8 cellular contexts compared by ENCODE assay signal in genomic region chr14:73753043-73753886, GRCh38. TPM values are rescaled to one million over a fixed set of nuclear protein-coding genes. Genes with fewer than 3 reads are reported as not detected.
DNase-seq lines count a peak whose midpoint lies in the region; ATAC-seq lines count a peak whose summit lies in the region.

No MANE protein-coding gene starts in this region.

- no peaks in the 10 kb centered on the region for H3K9me3 Mint-ChIP-seq in activated T-helper 17 cell treated with anti-CD3 and anti-CD28 coated beads, Interleukin-2, amount 50 U/mL, for 72 hours
- no peaks in the 10 kb centered on the region for H3K9me3 Mint-ChIP-seq in stimulated activated memory B cell treated with anti-CD40 and anti-IgM and Interleukin-4, amounts not matched to agents 10 μg/mL and 1 μg/mL and 100 μg/mL, for 72 hours

- intact Hi-C loops in right cardiac atrium (cut with DNase I) = loop anchor here in 2 of 4 donors (5.0 kb wide), 1 partner anchor 34 kb away; no protein-coding TSS in a partner anchor

- H3K27ac Mint-ChIP-seq in activated T-helper 17 cell treated with anti-CD3 and anti-CD28 coated beads, Interleukin-2, amount 50 U/mL, for 72 hours = peak overlapping the region; percentile 96
- peak overlapping the region; percentile 86 for H3K27ac Mint-ChIP-seq in stimulated activated memory B cell treated with anti-CD40 and anti-IgM and Interleukin-4, amounts not matched to agents 10 μg/mL and 1 μg/mL and 100 μg/mL, for 72 hours

- peaks cover 56% of the 10 kb centered on the region for H3K4me1 Mint-ChIP-seq in activated T-helper 17 cell treated with anti-CD3 and anti-CD28 coated beads, Interleukin-2, amount 50 U/mL, for 72 hours
- peaks cover 97% of the 10 kb centered on the region for H3K4me1 Mint-ChIP-seq in stimulated activated memory B cell treated with anti-CD40 and anti-IgM and Interleukin-4, amounts not matched to agents 10 μg/mL and 1 μg/mL and 100 μg/mL, for 72 hours

- H3K4me3 ChIP-seq in right cardiac atrium (ENCODE audit: low read length) = no peak overlapping the region

- peak overlapping the region; percentile 92 for H3K27ac ChIP-seq in right cardiac atrium (ENCODE audit: low read length)

- H3K36me3 Mint-ChIP-seq in activated T-helper 17 cell treated with anti-CD3 and anti-CD28 coated beads, Interleukin-2, amount 50 U/mL, for 72 hours (ENCODE audit: low read depth) = peaks cover 87% of the 10 kb centered on the region
- peaks cover 10% of the 10 kb centered on the region for H3K36me3 Mint-ChIP-seq in stimulated activated memory B cell treated with anti-CD40 and anti-IgM and Interleukin-4, amounts not matched to agents 10 μg/mL and 1 μg/mL and 100 μg/mL, for 72 hours

- 23% methylated on average over 9 of the region's 9 CpGs for WGBS in right cardiac atrium

- ATAC-seq in activated T-helper 17 cell treated with anti-CD3 and anti-CD28 coated beads, Interleukin-2, amount 50 U/mL, for 72 hours (replicated peaks) = peak; percentile 10
- peak; percentile 62 to 80 for ATAC-seq in right cardiac atrium
- ATAC-seq in stimulated activated memory B cell treated with anti-CD40 and anti-IgM and Interleukin-4, amounts not matched to agents 10 μg/mL and 1 μg/mL and 100 μg/mL, for 72 hours = no peak

- H3K4me1 ChIP-seq in right cardiac atrium (ENCODE audit: control insufficient read depth, insufficient read depth, low read length) = peaks cover 66% of the 10 kb centered on the region

- DNase-seq in stimulated activated naive CD4-positive, alpha-beta T cell (lab: John Stamatoyannopoulos, UW) = peak; percentile 31 to 49 (median 40)
- no peak for DNase-seq in stimulated activated naive CD4-positive, alpha-beta T cell treated with Interleukin-2 at 50 U/mL for 16 hours (lab: John Stamatoyannopoulos, UW)
- DNase-seq in right cardiac atrium (peak; percentile 78 to 84 (median 82)), T-helper 9 cell (no peak), NCI-H82 treated with DMSO at 0.1 percent for 48 hours (lab: John Stamatoyannopoulos, UW; ENCODE audit: unreplicated experiment) (no peak), NAMALWA (ENCODE audit: low spot score) (no peak)

- peak overlapping the region; percentile 91 for H3K4me3 Mint-ChIP-seq in activated T-helper 17 cell treated with anti-CD3 and anti-CD28 coated beads, Interleukin-2, amount 50 U/mL, for 72 hours
- H3K4me3 Mint-ChIP-seq in stimulated activated memory B cell treated with anti-CD40 and anti-IgM and Interleukin-4, amounts not matched to agents 10 μg/mL and 1 μg/mL and 100 μg/mL, for 72 hours = peak overlapping the region; percentile 83

- H3K9me3 ChIP-seq in right cardiac atrium (ENCODE audit: control insufficient read depth, low read length) = no peaks in the 10 kb centered on the region

- no peaks in the 10 kb centered on the region for H3K27me3 Mint-ChIP-seq in activated T-helper 17 cell treated with anti-CD3 and anti-CD28 coated beads, Interleukin-2, amount 50 U/mL, for 72 hours
- no peaks in the 10 kb centered on the region for H3K27me3 Mint-ChIP-seq in stimulated activated memory B cell treated with anti-CD40 and anti-IgM and Interleukin-4, amounts not matched to agents 10 μg/mL and 1 μg/mL and 100 μg/mL, for 72 hours

- no peaks in the 10 kb centered on the region for H3K27me3 ChIP-seq in right cardiac atrium (ENCODE audit: control insufficient read depth, insufficient read depth)

RNA-seq across cellular contexts. Expression of gene PNMA1, which starts 39.1 kb away (rescaled TPM):
- total RNA-seq in activated T-helper 17 cell treated with anti-CD3 and anti-CD28 coated beads, Interleukin-2, amount 50 U/mL, for 72 hours = 10 to 100 TPM; 37.3 to 41.2 TPM
- total RNA-seq in right cardiac atrium = 10 to 100 TPM; 25.6 to 36.3 (median 30.0) TPM
- 18.0 TPM for polyA plus RNA-seq in right cardiac atrium

Comparison
In these comparisons a context has a peak if more than half of its experiments do, and no peak if none do; other contexts are left out.
1. DNase-seq: peak in stimulated activated naive CD4-positive, alpha-beta T cell (6 of 6) and right cardiac atrium (3 of 3); none in stimulated activated naive CD4-positive, alpha-beta T cell treated with Interleukin-2 at 50 U/mL for 16 hours (single experiment), T-helper 9 cell (single experiment), NCI-H82 treated with DMSO at 0.1 percent for 48 hours (single experiment) and NAMALWA (single experiment).